In the genomic region with DNA sequence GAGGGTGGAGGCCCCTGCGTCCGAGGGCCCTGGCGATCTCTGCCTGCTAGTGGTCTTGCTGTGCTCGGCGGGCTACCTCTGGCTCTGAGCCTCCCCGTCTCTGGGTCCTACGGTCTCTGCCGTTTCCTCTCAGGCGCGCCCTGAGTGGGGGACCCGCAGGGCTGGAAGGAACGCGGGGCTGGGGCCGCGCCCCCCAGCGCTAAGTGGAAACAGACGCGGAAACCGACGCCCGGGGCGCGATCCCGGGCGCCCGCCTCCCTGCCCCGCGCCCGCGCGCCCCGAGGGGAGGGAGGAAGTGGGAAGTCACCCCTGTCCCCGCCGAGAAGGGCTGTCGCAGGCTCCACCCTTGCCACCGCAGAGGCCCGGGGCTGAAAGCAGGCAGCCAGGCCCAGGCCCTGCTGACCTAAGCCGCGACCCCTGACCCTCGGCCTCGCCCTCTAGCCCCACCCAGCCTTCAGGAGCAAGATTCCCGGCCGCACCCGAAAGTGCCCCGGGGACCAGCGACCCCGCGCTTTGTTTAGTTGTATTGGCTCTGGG, we compare ENCODE assay signal across 7 cellular contexts. TPM values are rescaled to one million over a fixed set of nuclear protein-coding genes. Genes with fewer than 3 reads are reported as not detected.
DNase-seq lines count a peak whose midpoint lies in the region; ATAC-seq, FAIRE-seq and TF ChIP-seq lines count a peak whose summit lies in the region.

No MANE protein-coding gene starts in this region.

- peaks cover 3% of the 10 kb centered on the region for H3K79me2 ChIP-seq in fibroblast of lung (ENCODE audit: control insufficient read depth, insufficient read depth, low read length)

- H2AFZ ChIP-seq in fibroblast of lung (ENCODE audit: low read length): no peak overlapping the region

- peaks cover 2% of the 10 kb centered on the region for H3K27me3 Mint-ChIP-seq in activated CD4-positive, alpha-beta T cell treated with anti-CD3 and anti-CD28 coated beads, Interleukin-2, amount 10 ng/mL, durations not matched to agents 24 days and 14 days

- H3K9me3 ChIP-seq in HUES6 (ENCODE audit: control insufficient read depth, insufficient read depth, low read depth, low read length) (no peaks in the 10 kb centered on the region), fibroblast of lung (ENCODE audit: control insufficient read depth, insufficient read depth, low read depth, low read length) (no peaks in the 10 kb centered on the region), gastrocnemius medialis (no peaks in the 10 kb centered on the region)

- peak overlapping the region; percentile 45 for H3K9ac ChIP-seq in HUES6 (ENCODE audit: low read length)
- peak overlapping the region; percentile 37 for H3K9ac ChIP-seq in fibroblast of lung (ENCODE audit: insufficient read depth, low read length)

- intact Hi-C loops in activated CD4-positive, alpha-beta T cell treated with anti-CD3 and anti-CD28 coated beads, Interleukin-2, amount 10 ng/mL, durations not matched to agents 24 days and 14 days (cut with micrococcal nuclease): no loop called here
- intact Hi-C loops in gastrocnemius medialis (cut with DNase I; ENCODE audit: low total_unique reads): no loop called here

- H3K4me2 ChIP-seq in fibroblast of lung (ENCODE audit: extremely low read depth, insufficient read depth, low read length): peak overlapping the region; percentile 64

- TF ChIP-seq CTCF in fibroblast of lung (conservative IDR thresholded peaks at IDR 0.05 in 1 of 2, IDR thresholded peaks at IDR 0.05 in 1 of 2; ENCODE audit: low read depth in 1 of 2, low read length in 2 of 2) (no peak), gastrocnemius medialis (IDR thresholded peaks at IDR 0.05 in 4 of 5, conservative IDR thresholded peaks at IDR 0.05 in 1 of 5) (no peak)

- H3K4me1 Mint-ChIP-seq in activated CD4-positive, alpha-beta T cell treated with anti-CD3 and anti-CD28 coated beads, Interleukin-2, amount 10 ng/mL, durations not matched to agents 24 days and 14 days: peaks cover 29% of the 10 kb centered on the region

- TF ChIP-seq POLR2A in gastrocnemius medialis (IDR thresholded peaks at IDR 0.05): no peak

- H3K27ac ChIP-seq in HUES6 (ENCODE audit: low read depth, low read length) (no peak overlapping the region), fibroblast of lung (ENCODE audit: insufficient read depth, low read length) (no peak overlapping the region), gastrocnemius medialis (peak overlapping the region; percentile 69 to 81 (median 76))

- in situ Hi-C loops in gastrocnemius medialis (cut with MboI; ENCODE audit: low sequenced_read_pairs in 4 of 4): loop anchor here in 1 of 4 donors (25.0 kb wide), 1 partner anchor 125 kb away; no protein-coding TSS in a partner anchor

- peak; percentile 94 for DNase-seq in activated CD4-positive, alpha-beta T cell treated with anti-CD3 and anti-CD28 coated beads, Interleukin-2, amount 10 ng/mL, durations not matched to agents 24 days and 14 days
- no peak for DNase-seq in fibroblast of lung (ENCODE audit: low read depth in 2 of 2)
- no peak for DNase-seq in gastrocnemius medialis
- no peak for DNase-seq in DMS153 treated with DMSO at 0.1 percent for 48 hours (lab: John Stamatoyannopoulos, UW; ENCODE audit: unreplicated experiment)
- no peak for DNase-seq in frontal cortex (ENCODE audit: low spot score in 2 of 2)

- H3K9me3 Mint-ChIP-seq in activated CD4-positive, alpha-beta T cell treated with anti-CD3 and anti-CD28 coated beads, Interleukin-2, amount 10 ng/mL, durations not matched to agents 24 days and 14 days: no peaks in the 10 kb centered on the region

- no peak for FAIRE-seq in frontal cortex (lab: Jason Lieb, UNC)

- H4K20me1 ChIP-seq in fibroblast of lung (ENCODE audit: control insufficient read depth, extremely low read depth, insufficient read depth, low read length): no peaks in the 10 kb centered on the region

- peak overlapping the region; percentile 87 for H3K27ac Mint-ChIP-seq in activated CD4-positive, alpha-beta T cell treated with anti-CD3 and anti-CD28 coated beads, Interleukin-2, amount 10 ng/mL, durations not matched to agents 24 days and 14 days

- H3K36me3 ChIP-seq in HUES6 (ENCODE audit: control insufficient read depth, insufficient read depth, low read length) (no peaks in the 10 kb centered on the region), fibroblast of lung (ENCODE audit: control insufficient read depth, insufficient read depth, low read length) (no peaks in the 10 kb centered on the region), gastrocnemius medialis (no peaks in the 10 kb centered on the region)

- ATAC-seq in gastrocnemius medialis: no peak
- no peak for ATAC-seq in HG03139 (IDR thresholded peaks at IDR 0.05; ENCODE audit: unreplicated experiment)

- H3K4me3 ChIP-seq in HUES6 (ENCODE audit: low read depth, low read length) (peak overlapping the region; percentile 54), fibroblast of lung (replicated peaks in 1 of 4; ENCODE audit: control extremely low read depth in 1 of 4, insufficient read depth in 1 of 4, low read depth in 3 of 4, low read length in 4 of 4) (peak overlapping the region in 1 of 4 experiments; percentile 27), gastrocnemius medialis (peak overlapping the region; percentile 46 to 50 (median 48))

- H3K4me1 ChIP-seq in HUES6 (ENCODE audit: control insufficient read depth, insufficient read depth, low read length) (peaks cover 16% of the 10 kb centered on the region), fibroblast of lung (ENCODE audit: control insufficient read depth, extremely low read depth, insufficient read depth, low read length) (peaks cover 5% of the 10 kb centered on the region), gastrocnemius medialis (peaks cover 31 to 45% of the 10 kb centered on the region in 2 donors)

- H3K4me3 Mint-ChIP-seq in activated CD4-positive, alpha-beta T cell treated with anti-CD3 and anti-CD28 coated beads, Interleukin-2, amount 10 ng/mL, durations not matched to agents 24 days and 14 days: peak overlapping the region; percentile 89

- peaks cover 3% of the 10 kb centered on the region for H3K36me3 Mint-ChIP-seq in activated CD4-positive, alpha-beta T cell treated with anti-CD3 and anti-CD28 coated beads, Interleukin-2, amount 10 ng/mL, durations not matched to agents 24 days and 14 days (ENCODE audit: low read depth)

- H3K27me3 ChIP-seq in HUES6 (ENCODE audit: control insufficient read depth, insufficient read depth, low read length) (peaks cover 69% of the 10 kb centered on the region), fibroblast of lung (ENCODE audit: control insufficient read depth, insufficient read depth, low read length) (peaks cover 19% of the 10 kb centered on the region), gastrocnemius medialis (peaks cover 2 to 15% (median 5%) of the 10 kb centered on the region in 3 donors)

RNA-seq across cellular contexts. Expression of gene CRIP1, which starts 0.8 kb away (rescaled TPM):
- total RNA-seq in activated CD4-positive, alpha-beta T cell treated with anti-CD3 and anti-CD28 coated beads, Interleukin-2, amount 10 ng/mL, durations not matched to agents 24 days and 14 days: 99.3 and 110 TPM in 2 replicates
- total RNA-seq in fibroblast of lung: 1.3 and 3.0 TPM in 2 replicates
- polyA plus RNA-seq in fibroblast of lung: 2.5 and 5.2 TPM in 2 replicates
- polyA plus RNA-seq in fibroblast of lung (2012): 13.1 and 29.6 TPM in 2 replicates
- polyA minus RNA-seq in fibroblast of lung (ENCODE audit: low replicate concordance): 1.0 TPM in 1 of 2 replicates, not detected in the other
- 1 to 10 TPM; 2.6 to 7.6 (median 5.3) TPM for total RNA-seq in gastrocnemius medialis
- not detected for total RNA-seq in frontal cortex

RNA-seq across cellular contexts. Expression of gene TEDC1, which starts 3.5 kb away (rescaled TPM):
- 41.4 and 43.3 TPM in 2 replicates for total RNA-seq in activated CD4-positive, alpha-beta T cell treated with anti-CD3 and anti-CD28 coated beads, Interleukin-2, amount 10 ng/mL, durations not matched to agents 24 days and 14 days
- total RNA-seq in fibroblast of lung: 1.0 and 2.5 TPM in 2 replicates
- polyA plus RNA-seq in fibroblast of lung: 0.69 and 2.1 TPM in 2 replicates
- polyA plus RNA-seq in fibroblast of lung (2012): 1.9 and 8.9 TPM in 2 replicates
- 0.94 and 2.7 TPM in 2 replicates for polyA minus RNA-seq in fibroblast of lung (ENCODE audit: low replicate concordance)
- 1 to 10 TPM in 2 of 4 donors, under 1 TPM in 2; 0.97 to 4.2 (median 2.2) TPM for total RNA-seq in gastrocnemius medialis
- 5.7 TPM for total RNA-seq in frontal cortex

RNA-seq across cellular contexts. Expression of gene CRIP2, which starts 12.9 kb away (rescaled TPM):
- 0.37 and 0.43 TPM in 2 replicates for total RNA-seq in activated CD4-positive, alpha-beta T cell treated with anti-CD3 and anti-CD28 coated beads, Interleukin-2, amount 10 ng/mL, durations not matched to agents 24 days and 14 days
- 37.5 and 68.5 TPM in 2 replicates for total RNA-seq in fibroblast of lung
- polyA plus RNA-seq in fibroblast of lung: 58.9 and 59.8 TPM in 2 replicates
- 121 and 148 TPM in 2 replicates for polyA plus RNA-seq in fibroblast of lung (2012)
- polyA minus RNA-seq in fibroblast of lung (ENCODE audit: low replicate concordance): 48.7 and 62.4 TPM in 2 replicates
- total RNA-seq in gastrocnemius medialis: 10 to 100 TPM; 31.4 to 47.1 (median 38.8) TPM
- 88.0 TPM for total RNA-seq in frontal cortex

RNA-seq across cellular contexts. Expression of gene TMEM121, which starts 38.9 kb away (rescaled TPM):
- total RNA-seq in activated CD4-positive, alpha-beta T cell treated with anti-CD3 and anti-CD28 coated beads, Interleukin-2, amount 10 ng/mL, durations not matched to agents 24 days and 14 days: 9.1 and 10.3 TPM in 2 replicates
- total RNA-seq in fibroblast of lung (5.1 and 8.0 TPM in 2 replicates), gastrocnemius medialis (1 to 10 TPM in 2 of 4 donors, not detected in 2; 1.1 to 1.2 TPM), frontal cortex (24.5 TPM)
- polyA plus RNA-seq in fibroblast of lung: 0.30 and 0.45 TPM in 2 replicates
- 0.71 and 1.7 TPM in 2 replicates for polyA plus RNA-seq in fibroblast of lung (2012)
- polyA minus RNA-seq in fibroblast of lung (ENCODE audit: low replicate concordance): 0.15 and 0.51 TPM in 2 replicates

Comparison
In these comparisons a context has a peak if more than half of its experiments do, and no peak if none do; other contexts are left out.
1. H3K27ac ChIP-seq: peak in gastrocnemius medialis (4 of 4); none in HUES6 (single experiment) and fibroblast of lung (single experiment).
2. RNA of gene CRIP1, which starts 0.8 kb away (total RNA-seq): 99.3 to 110 TPM in activated CD4-positive, alpha-beta T cell treated with anti-CD3 and anti-CD28 coated beads, Interleukin-2, amount 10 ng/mL, durations not matched to agents 24 days and 14 days; 2.6 to 7.6 TPM in gastrocnemius medialis, 1.3 to 3.0 TPM in fibroblast of lung and not detected in frontal cortex (single experiment); every median in the first group is over 10 times any median in the second.
3. RNA of gene CRIP2, which starts 12.9 kb away (total RNA-seq): 88.0 TPM in frontal cortex (single experiment), 37.5 to 68.5 TPM in fibroblast of lung and 31.4 to 47.1 TPM in gastrocnemius medialis; 0.37 to 0.43 TPM in activated CD4-positive, alpha-beta T cell treated with anti-CD3 and anti-CD28 coated beads, Interleukin-2, amount 10 ng/mL, durations not matched to agents 24 days and 14 days; every median in the first group is over 10 times any median in the second.